In the genomic region with DNA sequence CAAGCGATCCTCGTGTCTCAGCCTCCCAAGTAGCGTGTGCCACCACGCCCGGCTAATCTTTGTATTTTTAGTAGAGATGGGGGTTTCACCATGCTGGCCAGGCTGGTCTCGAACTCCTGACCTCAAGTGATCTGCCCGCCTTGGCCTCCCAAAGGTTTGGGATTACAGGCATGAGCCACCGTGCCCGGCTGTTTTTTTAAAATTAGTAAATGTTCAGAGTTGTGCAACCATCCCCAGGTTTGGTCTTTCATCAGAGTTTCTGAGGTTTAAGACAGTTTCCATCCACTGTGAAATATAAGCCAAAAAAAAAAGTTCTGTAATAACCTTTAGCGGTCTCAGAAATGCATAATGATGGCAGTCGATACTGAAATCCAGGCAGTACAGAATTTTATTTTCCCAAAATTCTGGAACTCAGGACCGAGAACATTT, we compare ENCODE assay signal across 8 cellular contexts. TPM values are rescaled to one million over a fixed set of nuclear protein-coding genes. Genes with fewer than 3 reads are reported as not detected.
A peak's percentile ranks its signal among the peaks of the same experiment; 100 is the strongest.
DNase-seq lines count a peak whose midpoint lies in the region; ATAC-seq and TF ChIP-seq lines count a peak whose summit lies in the region.

No MANE protein-coding gene starts in this region.

- peaks cover 9 to 64% of the 10 kb centered on the region in 2 experiments for H3K79me1 ChIP-seq in IMR-90 (ENCODE audit: low read depth in 1 of 2, low read length in 2 of 2)

- H3K4me1 Mint-ChIP-seq in activated naive CD8-positive, alpha-beta T cell (ENCODE audit: low read depth), result peaks cover 35% of the 10 kb centered on the region

- peak overlapping the region; percentile 64 for H3K56ac ChIP-seq in IMR-90 (ENCODE audit: extremely low read depth, insufficient read depth, low read length)

- in situ Hi-C loops in IMR-90 (cut with MboI; ENCODE audit: low sequenced_read_pairs), result no loop called here

- H3K9me3 ChIP-seq in left ventricle myocardium inferior (replicated peaks) (no peaks in the 10 kb centered on the region), IMR-90 (ENCODE audit: control insufficient read depth, insufficient read depth, low read length) (no peaks in the 10 kb centered on the region), stomach smooth muscle (ENCODE audit: control insufficient read depth in 2 of 2, low read length in 2 of 2) (no peaks in the 10 kb centered on the region)

- H2BK5ac ChIP-seq in IMR-90 (ENCODE audit: low read depth, low read length, poor library complexity, severe bottlenecking), result peak overlapping the region; percentile 88

- H3K4me3 ChIP-seq in left ventricle myocardium inferior, result peak overlapping the region; percentile 67
- peak overlapping the region; percentile 50 for H3K4me3 ChIP-seq in IMR-90 (ENCODE audit: insufficient read depth, low read depth, low read length)
- peak overlapping the region; percentile 73 to 83 for H3K4me3 ChIP-seq in stomach smooth muscle (ENCODE audit: low read length in 2 of 2)

- peak overlapping the region; percentile 42; the same call in 1 of the 2 replicates for H3K4ac ChIP-seq in IMR-90 (ENCODE audit: low read depth, low read length)

- peaks cover 8% of the 10 kb centered on the region for H3K9me1 ChIP-seq in IMR-90 (ENCODE audit: insufficient read depth, low read length)

- no peaks in the 10 kb centered on the region for H3K9me3 Mint-ChIP-seq in activated naive CD8-positive, alpha-beta T cell (ENCODE audit: low read depth)

- H3K36me3 Mint-ChIP-seq in activated naive CD8-positive, alpha-beta T cell, result no peaks in the 10 kb centered on the region

- no peak overlapping the region for H2BK20ac ChIP-seq in IMR-90 (ENCODE audit: low read depth, low read length)

- no peaks in the 10 kb centered on the region for H4K20me1 ChIP-seq in IMR-90 (ENCODE audit: insufficient read depth, low read length)

- peak overlapping the region; percentile 25; the same call in 1 of the 2 replicates for H3K18ac ChIP-seq in IMR-90 (ENCODE audit: low read depth, low read length)

- CTCF ChIA-PET in IMR-90 (lab: Yijun Ruan, JAX), result interaction anchor here (0.7 kb wide), 1 partner anchor 1338 kb away, joined by 4 read pairs; no protein-coding TSS in a partner anchor

- H3K14ac ChIP-seq in IMR-90 (replicated peaks; ENCODE audit: low read depth, low read length), result peak overlapping the region; percentile 90

- H3K4me3 Mint-ChIP-seq in activated naive CD8-positive, alpha-beta T cell, result peak overlapping the region; percentile 100

- intact Hi-C loops in left ventricle myocardium inferior (cut with micrococcal nuclease), result no loop called here
- intact Hi-C loops in Right ventricle myocardium superior (cut with DNase I), result no loop called here
- intact Hi-C loops in IMR-90 (cut with micrococcal nuclease), result no loop called here

- no peak overlapping the region for H2AK5ac ChIP-seq in IMR-90 (ENCODE audit: low read depth, low read length)

- TF ChIP-seq CTCF in left ventricle myocardium inferior (IDR thresholded peaks at IDR 0.05; ENCODE audit: borderline replicate concordance) (no peak), IMR-90 (conservative IDR thresholded peaks at IDR 0.05; ENCODE audit: low read depth, low read length) (no peak)

- H3K27me3 ChIP-seq in left ventricle myocardium inferior (ENCODE audit: low read depth) (no peaks in the 10 kb centered on the region), IMR-90 (ENCODE audit: control insufficient read depth, insufficient read depth, low read length) (no peaks in the 10 kb centered on the region), layer of hippocampus (ENCODE audit: control insufficient read depth, insufficient read depth, low read length) (no peaks in the 10 kb centered on the region), stomach smooth muscle (ENCODE audit: control insufficient read depth in 1 of 2, insufficient read depth in 2 of 2, low read length in 2 of 2) (no peaks in the 10 kb centered on the region)

- no peak overlapping the region for H4K91ac ChIP-seq in IMR-90 (ENCODE audit: insufficient read depth, low read depth, low read length)

- TF ChIP-seq RAD21 in IMR-90 (IDR thresholded peaks at IDR 0.05; ENCODE audit: low read length), result no peak

- H2AFZ ChIP-seq in IMR-90 (replicated peaks; ENCODE audit: low read length, poor library complexity), result no peak overlapping the region

- H3K27ac ChIP-seq in left ventricle myocardium inferior (replicated peaks), result peak overlapping the region; percentile 90
- peak overlapping the region; percentile 26 for H3K27ac ChIP-seq in IMR-90 (ENCODE audit: insufficient read depth, low read length)
- H3K27ac ChIP-seq in layer of hippocampus (ENCODE audit: low read depth, low read length), result peak overlapping the region; percentile 92
- peak overlapping the region; percentile 91 for H3K27ac ChIP-seq in stomach smooth muscle (ENCODE audit: low read length)

- H4K5ac ChIP-seq in IMR-90 (ENCODE audit: low read depth, low read length), result peak overlapping the region; percentile 50; the same call in 1 of the 2 replicates

- peak overlapping the region; percentile 41; the same call in 1 of the 2 replicates for H3K9ac ChIP-seq in IMR-90 (ENCODE audit: low read depth, low read length)
- peak overlapping the region; percentile 71 to 74 for H3K9ac ChIP-seq in stomach smooth muscle (ENCODE audit: low read length in 2 of 2)

- H2AK9ac ChIP-seq in IMR-90 (replicated peaks; ENCODE audit: low read depth, low read length, poor library complexity), result no peak overlapping the region

- ATAC-seq in Right ventricle myocardium superior (ENCODE audit: poor library complexity) (no peak), IMR-90 (ENCODE audit: low read depth) (no peak; the same call in 1 of the 2 replicates)

- TF ChIP-seq POLR2A in IMR-90 (IDR thresholded peaks at IDR 0.05; ENCODE audit: low read depth, low read length), result no peak

- peak overlapping the region; percentile 71 for H3K4me2 ChIP-seq in IMR-90 (ENCODE audit: low read depth, low read length)

- no CpG with 5 or more reads among the region's 12 CpGs for WGBS in IMR-90 (ENCODE audit: extremely low coverage in 2 of 2, insufficient read length in 1 of 2), 2 experiments

- no peak overlapping the region for H3K23ac ChIP-seq in IMR-90 (ENCODE audit: low read depth, low read length)

- dilution Hi-C loops in IMR-90 (cut with HindIII; ENCODE audit: low sequenced_read_pairs, unreplicated experiment), result no loop called here

- peak; percentile 15 for DNase-seq in left ventricle myocardium inferior
- DNase-seq in Right ventricle myocardium superior, result no peak
- no peak for DNase-seq in IMR-90
- DNase-seq in NCI-H2081 treated with DMSO at 0.1 percent for 48 hours (lab: John Stamatoyannopoulos, UW), result no peak
- no peak for DNase-seq in C1 segment of cervical spinal cord (lab: John Stamatoyannopoulos, UW)

- H3K27ac Mint-ChIP-seq in activated naive CD8-positive, alpha-beta T cell, result peak overlapping the region; percentile 87

- H3K36me3 ChIP-seq in left ventricle myocardium inferior (peaks cover 9% of the 10 kb centered on the region), IMR-90 (ENCODE audit: control insufficient read depth, insufficient read depth, low read length) (peaks cover 2% of the 10 kb centered on the region), stomach smooth muscle (ENCODE audit: control insufficient read depth in 2 of 2, insufficient read depth in 2 of 2, low read length in 2 of 2) (peaks cover 4 to 5% of the 10 kb centered on the region in 2 donors)

- no peak overlapping the region for H2BK15ac ChIP-seq in IMR-90 (ENCODE audit: low read depth, low read length)

- peaks cover 2% of the 10 kb centered on the region for H3K27me3 Mint-ChIP-seq in activated naive CD8-positive, alpha-beta T cell

- no TSS peak for BruUV-seq in IMR-90 (replicated peaks; lab: Mats Ljungman, UMichigan)

- peak overlapping the region; percentile 67 to 73 for H4K8ac ChIP-seq in IMR-90 (ENCODE audit: low read depth in 2 of 2, low read length in 2 of 2)

- POLR2A ChIA-PET in IMR-90 (lab: Charles Lee; ENCODE audit: unreplicated experiment), result interaction anchor here (1.0 kb wide), 1 partner anchor 10 kb away, joined by 4 read pairs; no protein-coding TSS in a partner anchor

- H3K4me1 ChIP-seq in left ventricle myocardium inferior (peaks cover 54% of the 10 kb centered on the region), IMR-90 (ENCODE audit: control insufficient read depth, insufficient read depth, low read length) (no peaks in the 10 kb centered on the region; the same call in 1 of the 2 replicates), stomach smooth muscle (ENCODE audit: control insufficient read depth, insufficient read depth, low read length) (peaks cover 30% of the 10 kb centered on the region)

- H2BK120ac ChIP-seq in IMR-90 (ENCODE audit: low read depth, low read length), result no peak overlapping the region

TF ChIP-seq in IMR-90, 13 proteins besides CTCF, POLR2A, EP300 and RAD21:
- TF ChIP-seq CEBPB (IDR thresholded peaks at IDR 0.05; ENCODE audit: low read depth, low read length) (peak; percentile 71), CHD1 (IDR thresholded peaks at IDR 0.05; ENCODE audit: low read depth, low read length) (no peak)

RNA-seq across cellular contexts. Expression of a gene that starts 0.5 kb away (rescaled TPM):
- 11.1 TPM for total RNA-seq in left ventricle myocardium inferior
- 7.0 TPM for total RNA-seq in Right ventricle myocardium superior
- 37.8 and 43.7 TPM in 2 replicates for total RNA-seq in IMR-90 (2012; rRNA removed)
- 22.9 TPM in 2 replicates for polyA plus RNA-seq in IMR-90 (2012; rRNA removed)
- polyA plus RNA-seq in IMR-90 (2012; cell fraction: cytosol; rRNA removed), result 12.1 TPM in 2 replicates
- polyA plus RNA-seq in IMR-90 (2012; cell fraction: nucleus; rRNA removed; ENCODE audit: low replicate concordance), result 7.0 and 11.9 TPM in 2 replicates

RNA-seq across cellular contexts. Expression of a gene that starts 1.8 kb away (rescaled TPM):
- 24.1 TPM for total RNA-seq in left ventricle myocardium inferior
- total RNA-seq in Right ventricle myocardium superior, result 17.9 TPM
- 29.4 and 30.3 TPM in 2 replicates for total RNA-seq in IMR-90 (2012; rRNA removed)
- polyA plus RNA-seq in IMR-90 (2012; rRNA removed), result 19.2 and 21.2 TPM in 2 replicates
- polyA plus RNA-seq in IMR-90 (2012; cell fraction: cytosol; rRNA removed), result 7.1 and 8.6 TPM in 2 replicates
- 47.8 and 92.4 TPM in 2 replicates for polyA plus RNA-seq in IMR-90 (2012; cell fraction: nucleus; rRNA removed; ENCODE audit: low replicate concordance)

RNA-seq across cellular contexts. Expression of a gene that starts 52.3 kb away (rescaled TPM):
- 19.0 TPM for total RNA-seq in left ventricle myocardium inferior
- 19.0 TPM for total RNA-seq in Right ventricle myocardium superior
- 46.8 and 52.2 TPM in 2 replicates for total RNA-seq in IMR-90 (2012; rRNA removed)
- 26.2 and 29.6 TPM in 2 replicates for polyA plus RNA-seq in IMR-90 (2012; rRNA removed)
- polyA plus RNA-seq in IMR-90 (2012; cell fraction: cytosol; rRNA removed), result 8.5 and 14.4 TPM in 2 replicates
- 5.5 and 26.8 TPM in 2 replicates for polyA plus RNA-seq in IMR-90 (2012; cell fraction: nucleus; rRNA removed; ENCODE audit: low replicate concordance)

Comparison
In these comparisons a context has a peak if more than half of its experiments do, and no peak if none do; other contexts are left out.
1. H3K27ac ChIP-seq: peak in every context shown above with its lines; median percentile 92 in layer of hippocampus; 91 in stomach smooth muscle; 90 in left ventricle myocardium inferior; 26 in IMR-90.